In the genomic region with DNA sequence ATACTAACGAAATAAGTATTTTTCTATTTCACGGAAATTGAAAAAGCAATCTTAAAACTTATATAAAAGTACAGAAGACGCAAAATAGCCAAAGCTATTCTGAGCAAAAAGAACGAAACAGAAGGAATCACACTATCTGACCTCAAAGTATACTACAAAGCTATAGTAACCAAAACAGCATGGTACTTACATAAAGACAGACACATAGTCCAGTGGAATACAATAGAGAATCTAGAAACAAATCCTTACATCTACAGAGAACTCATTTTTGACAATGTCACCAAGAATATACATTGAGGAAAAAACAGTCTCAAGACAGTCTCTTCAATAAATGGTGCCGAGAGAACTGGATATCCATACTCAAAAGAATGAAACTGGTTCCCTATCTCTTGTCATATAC, we compare ENCODE assay signal across 27 cellular contexts.
"Had no signal": no experiment of that assay in that cellular context is flagged by ENCODE, and none has a peak within 500 bp of the region (broad histone marks: within the 10 kb centered on the region; RNA-seq: fewer than 3 reads in every experiment).

No MANE protein-coding gene starts in this region.

- H3K36me3 ChIP-seq: esophagus muscularis mucosa, esophagus squamous epithelium, gastrocnemius medialis, gastroesophageal sphincter, heart left ventricle, heart right ventricle had no signal

- H2AFZ ChIP-seq: hepatocyte had no signal

- H3K27me3 ChIP-seq: dorsolateral prefrontal cortex, esophagus muscularis mucosa, esophagus squamous epithelium, foreskin keratinocyte, gastrocnemius medialis, gastroesophageal sphincter, heart left ventricle, heart right ventricle, hepatocyte had no signal

- H3K27ac ChIP-seq: coronary artery, dorsolateral prefrontal cortex, epithelial cell of prostate, esophagus muscularis mucosa, esophagus squamous epithelium, foreskin keratinocyte, gastrocnemius medialis, gastroesophageal sphincter, heart left ventricle, heart right ventricle, hepatocyte had no signal

- ATAC-seq: effector memory CD8-positive, alpha-beta T cell; esophagus mucosa; foreskin keratinocyte; gastrocnemius medialis; gastroesophageal sphincter; heart left ventricle; heart right ventricle had no signal

- DNase-seq: cortex of kidney; dermis blood vessel endothelial cell; dorsolateral prefrontal cortex; effector CD4-positive, alpha-beta T cell; effector CD8-positive, alpha-beta T cell; effector memory CD4-positive, alpha-beta T cell; effector memory CD8-positive, alpha-beta T cell; endodermal cell; erythroblast; esophagus squamous epithelium; foreskin fibroblast; foreskin keratinocyte; foreskin melanocyte; gastrocnemius medialis; glutamatergic neuron; head of caudate nucleus; heart left ventricle; heart right ventricle; hippocampal formation had no signal

- FAIRE-seq: endometrium, endothelial cell of umbilical vein had no signal

- H3K79me2 ChIP-seq: hepatocyte had no signal

- H3K4me3 ChIP-seq: coronary artery, dorsolateral prefrontal cortex, esophagus muscularis mucosa, esophagus squamous epithelium, gastrocnemius medialis, gastroesophageal sphincter, heart left ventricle, heart right ventricle, hepatocyte had no signal

- H3K4me2 ChIP-seq: hepatocyte had no signal

- H3K4me1 ChIP-seq: foreskin keratinocyte had no signal
